Comparison of ENCODE assay signal across 8 cellular contexts in genomic region chr11:132114185-132114584, GRCh38.
A peak's percentile ranks its signal among the peaks of the same experiment; 100 is the strongest.
DNase-seq lines count a peak whose midpoint lies in the region; ATAC-seq and TF ChIP-seq lines count a peak whose summit lies in the region.

No MANE protein-coding gene starts in this region.

- H3K4me3 ChIP-seq in astrocyte of the spinal cord (ENCODE audit: low read depth, low read length) (no peak overlapping the region), coronary artery (no peak overlapping the region)

- no peak for ATAC-seq in GM21528 (IDR thresholded peaks at IDR 0.05; ENCODE audit: low FRiP score, unreplicated experiment)
- no peak for ATAC-seq in stimulated activated naive CD8-positive, alpha-beta T cell treated with anti-CD3 and anti-CD28 coated beads, Interleukin-15, amount 100 ng/mL, for 72 hours

- TF ChIP-seq CTCF in GM12872 (IDR thresholded peaks at IDR 0.05; ENCODE audit: insufficient read depth, low read depth, low read length) (peak; percentile 47), astrocyte of the spinal cord (IDR thresholded peaks at IDR 0.05; ENCODE audit: low read depth, low read length) (peak; percentile 41), coronary artery (IDR thresholded peaks at IDR 0.05) (no peak)

- DNase-seq in NCI-H1105 treated with DMSO at 0.1 percent for 48 hours (lab: John Stamatoyannopoulos, UW) (peak; percentile 88), astrocyte of the spinal cord (ENCODE audit: low read depth, low spot score) (no peak), medulla oblongata (ENCODE audit: extremely low spot score) (peak; percentile 82), coronary artery (ENCODE audit: low spot score) (no peak)
- DNase-seq in stimulated activated naive CD8-positive, alpha-beta T cell treated with anti-CD3 and anti-CD28 coated beads, Interleukin-15, amount 100 ng/mL, for 72 hours: no peak
- no peak for DNase-seq in activated effector memory CD4-positive, alpha-beta T cell treated with anti-CD3 and anti-CD28 coated beads, Interleukin-2, amount 50 U/mL, for 16 hours

- no peaks in the 10 kb centered on the region for H3K27me3 Mint-ChIP-seq in stimulated activated naive CD8-positive, alpha-beta T cell treated with anti-CD3 and anti-CD28 coated beads, Interleukin-15, amount 100 ng/mL, for 72 hours

- no peaks in the 10 kb centered on the region for H3K4me1 Mint-ChIP-seq in stimulated activated naive CD8-positive, alpha-beta T cell treated with anti-CD3 and anti-CD28 coated beads, Interleukin-15, amount 100 ng/mL, for 72 hours

- no peak overlapping the region for H3K27ac Mint-ChIP-seq in stimulated activated naive CD8-positive, alpha-beta T cell treated with anti-CD3 and anti-CD28 coated beads, Interleukin-15, amount 100 ng/mL, for 72 hours

- H3K27ac ChIP-seq in coronary artery: peak overlapping the region in 1 of 2 donors; percentile 26

- H3K9me3 Mint-ChIP-seq in stimulated activated naive CD8-positive, alpha-beta T cell treated with anti-CD3 and anti-CD28 coated beads, Interleukin-15, amount 100 ng/mL, for 72 hours: peaks cover 0 to 5% of the 10 kb centered on the region in 2 donors

- H3K4me3 Mint-ChIP-seq in stimulated activated naive CD8-positive, alpha-beta T cell treated with anti-CD3 and anti-CD28 coated beads, Interleukin-15, amount 100 ng/mL, for 72 hours: no peak overlapping the region

- in situ Hi-C loops in astrocyte of the spinal cord (cut with HindIII; ENCODE audit: low sequenced_read_pairs): no loop called here

Comparison
In these comparisons a context has a peak if more than half of its experiments do, and no peak if none do; other contexts are left out.
1. DNase-seq: peak in NCI-H1105 treated with DMSO at 0.1 percent for 48 hours (single experiment) and medulla oblongata (single experiment); none in astrocyte of the spinal cord (single experiment), stimulated activated naive CD8-positive, alpha-beta T cell treated with anti-CD3 and anti-CD28 coated beads, Interleukin-15, amount 100 ng/mL, for 72 hours (0 of 2), activated effector memory CD4-positive, alpha-beta T cell treated with anti-CD3 and anti-CD28 coated beads, Interleukin-2, amount 50 U/mL, for 16 hours (single experiment) and coronary artery (single experiment).